ENCODE assay signal across 8 cellular contexts in genomic region chr7:123533929-123534382, GRCh38. TPM values are rescaled to one million over a fixed set of nuclear protein-coding genes. Genes with fewer than 3 reads are reported as not detected.
A peak's percentile ranks its signal among the peaks of the same experiment; 100 is the strongest.
DNase-seq lines count a peak whose midpoint lies in the region; ATAC-seq and TF ChIP-seq lines count a peak whose summit lies in the region.

No MANE protein-coding gene starts in this region.

- peak overlapping the region; percentile 5 for H3K27ac Mint-ChIP-seq in activated CD4-positive, alpha-beta memory T cell treated with anti-CD3 and anti-CD28 coated beads for 36 hours
- H3K27ac Mint-ChIP-seq in stimulated activated memory B cell treated with anti-CD40 and anti-IgM and Interleukin-4, amounts not matched to agents 10 μg/mL and 1 μg/mL and 100 μg/mL, for 72 hours = no peak overlapping the region

- H3K4me3 Mint-ChIP-seq in activated CD4-positive, alpha-beta memory T cell treated with anti-CD3 and anti-CD28 coated beads for 36 hours = peak overlapping the region; percentile 78
- peak overlapping the region; percentile 86 for H3K4me3 Mint-ChIP-seq in stimulated activated memory B cell treated with anti-CD40 and anti-IgM and Interleukin-4, amounts not matched to agents 10 μg/mL and 1 μg/mL and 100 μg/mL, for 72 hours

- H3K4me1 Mint-ChIP-seq in activated CD4-positive, alpha-beta memory T cell treated with anti-CD3 and anti-CD28 coated beads for 36 hours (ENCODE audit: low read depth) = peaks cover 28% of the 10 kb centered on the region
- peaks cover 14% of the 10 kb centered on the region for H3K4me1 Mint-ChIP-seq in stimulated activated memory B cell treated with anti-CD40 and anti-IgM and Interleukin-4, amounts not matched to agents 10 μg/mL and 1 μg/mL and 100 μg/mL, for 72 hours

- H3K27me3 Mint-ChIP-seq in activated CD4-positive, alpha-beta memory T cell treated with anti-CD3 and anti-CD28 coated beads for 36 hours = peaks cover 20% of the 10 kb centered on the region
- peaks cover 15% of the 10 kb centered on the region for H3K27me3 Mint-ChIP-seq in stimulated activated memory B cell treated with anti-CD40 and anti-IgM and Interleukin-4, amounts not matched to agents 10 μg/mL and 1 μg/mL and 100 μg/mL, for 72 hours

- no peak for TF ChIP-seq CTCF in AG04450 (IDR thresholded peaks at IDR 0.05; ENCODE audit: low read depth, low read length)

- no peaks in the 10 kb centered on the region for H3K9me3 Mint-ChIP-seq in activated CD4-positive, alpha-beta memory T cell treated with anti-CD3 and anti-CD28 coated beads for 36 hours
- no peaks in the 10 kb centered on the region for H3K9me3 Mint-ChIP-seq in stimulated activated memory B cell treated with anti-CD40 and anti-IgM and Interleukin-4, amounts not matched to agents 10 μg/mL and 1 μg/mL and 100 μg/mL, for 72 hours

- H3K9me3 ChIP-seq in AG04450 (ENCODE audit: control insufficient read depth, insufficient read depth, low read length) (no peaks in the 10 kb centered on the region), right cardiac atrium (ENCODE audit: control insufficient read depth, low read length) (no peaks in the 10 kb centered on the region)

- no peaks in the 10 kb centered on the region for H3K36me3 Mint-ChIP-seq in activated CD4-positive, alpha-beta memory T cell treated with anti-CD3 and anti-CD28 coated beads for 36 hours
- no peaks in the 10 kb centered on the region for H3K36me3 Mint-ChIP-seq in stimulated activated memory B cell treated with anti-CD40 and anti-IgM and Interleukin-4, amounts not matched to agents 10 μg/mL and 1 μg/mL and 100 μg/mL, for 72 hours

- H3K4me1 ChIP-seq in right cardiac atrium (ENCODE audit: control insufficient read depth, insufficient read depth, low read length) = no peaks in the 10 kb centered on the region

- intact Hi-C loops in activated CD4-positive, alpha-beta memory T cell treated with anti-CD3 and anti-CD28 coated beads for 36 hours (cut with micrococcal nuclease) = loop anchor here (1.0 kb wide), 2 partner anchors 23 to 215 kb away; partner anchors contain the start of genes NDUFA5 and WASL
- intact Hi-C loops in right cardiac atrium (cut with DNase I) = no loop called here

- no peaks in the 10 kb centered on the region for H3K27me3 ChIP-seq in AG04450 (ENCODE audit: control insufficient read depth, insufficient read depth, low read length)
- H3K27me3 ChIP-seq in right cardiac atrium (ENCODE audit: control insufficient read depth, insufficient read depth) = no peaks in the 10 kb centered on the region

- WGBS in right cardiac atrium = 4% methylated on average over 9 of the region's 9 CpGs

- POLR2A ChIA-PET in AG04450 (lab: Yijun Ruan, JAX) = interaction anchor here (0.5 to 1.4 kb wide), 2 partner anchors 24 to 113 kb away, joined by 4 read pairs; partner anchors contain the start of gene NDUFA5
- POLR2A ChIA-PET in activated CD4-positive, alpha-beta memory T cell treated with anti-CD3 and anti-CD28 coated beads for 36 hours (lab: Charles Lee) = interaction anchor here (0.7 kb wide), 2 partner anchors 24 to 215 kb away, joined by 3 to 4 read pairs; partner anchors contain the start of genes NDUFA5 and WASL

- CTCF ChIA-PET in AG04450 (lab: Charles Lee) = interaction anchor here (3.0 kb wide), 1 partner anchor 40 kb away, joined by 49 read pairs; no protein-coding TSS in a partner anchor
- CTCF ChIA-PET in activated CD4-positive, alpha-beta memory T cell treated with anti-CD3 and anti-CD28 coated beads for 36 hours (lab: Charles Lee) = interaction anchor here (1.4 kb wide), 1 partner anchor 24 kb away, joined by 3 read pairs; the partner anchor contains the start of gene NDUFA5

- H3K4me3 ChIP-seq in AG04450 (ENCODE audit: low read depth, low read length) (peak overlapping the region; percentile 79), right cardiac atrium (ENCODE audit: low read length) (peak overlapping the region; percentile 52)

- no peak for DNase-seq in AG04450 (ENCODE audit: low read depth, low spot score)
- DNase-seq in activated CD4-positive, alpha-beta memory T cell treated with anti-CD3 and anti-CD28 coated beads for 36 hours = no peak
- DNase-seq in right cardiac atrium = no peak
- no peak for DNase-seq in 8988T
- DNase-seq in H4 (ENCODE audit: low spot score) = no peak

- H3K27ac ChIP-seq in AG04450 (ENCODE audit: low read depth, low read length) = no peak overlapping the region
- peak overlapping the region; percentile 11 for H3K27ac ChIP-seq in right cardiac atrium (ENCODE audit: low read length)

- ATAC-seq in GM18909 (IDR thresholded peaks at IDR 0.05; ENCODE audit: poor library complexity, unreplicated experiment) (peak; percentile 17), HG03135 (IDR thresholded peaks at IDR 0.05; ENCODE audit: unreplicated experiment) (peak; percentile 26), right cardiac atrium (no peak)
- ATAC-seq in stimulated activated memory B cell treated with anti-CD40 and anti-IgM and Interleukin-4, amounts not matched to agents 10 μg/mL and 1 μg/mL and 100 μg/mL, for 72 hours = no peak

RNA-seq across cellular contexts. Expression of gene IQUB, which starts 0.4 kb away (rescaled TPM):
- polyA plus RNA-seq in AG04450 (2011; rRNA removed) (0.06 and 0.15 TPM in 2 replicates), right cardiac atrium (0.07 TPM)
- 0.05 and 0.17 TPM in 2 replicates for polyA minus RNA-seq in AG04450 (2011; rRNA and poly(A)+ RNA removed)
- total RNA-seq in activated CD4-positive, alpha-beta memory T cell treated with anti-CD3 and anti-CD28 coated beads for 36 hours = under 1 TPM in 1 of 2 experiments, not detected in 1; 0.10 TPM
- under 1 TPM; 0.41 to 0.79 (median 0.62) TPM for total RNA-seq in right cardiac atrium
- 0.08 TPM in 1 of 2 replicates, not detected in the other for total RNA-seq in H4 (2014; rRNA removed; shearing (Covaris generic))

RNA-seq across cellular contexts. Expression of gene NDUFA5, which starts 23.7 kb away (rescaled TPM):
- polyA plus RNA-seq in AG04450 (2011; rRNA removed) (21.0 and 39.8 TPM in 2 replicates), right cardiac atrium (375 TPM)
- 8.0 and 18.8 TPM in 2 replicates for polyA minus RNA-seq in AG04450 (2011; rRNA and poly(A)+ RNA removed)
- total RNA-seq in activated CD4-positive, alpha-beta memory T cell treated with anti-CD3 and anti-CD28 coated beads for 36 hours = 10 to 100 TPM; 57.8 to 61.0 TPM
- 100 to 1,000 TPM; 270 to 342 (median 313) TPM for total RNA-seq in right cardiac atrium
- total RNA-seq in H4 (2014; rRNA removed; shearing (Covaris generic)) = 78.9 and 108 TPM in 2 replicates

Comparison
In these comparisons a context has a peak if more than half of its experiments do, and no peak if none do; other contexts are left out.
1. ATAC-seq: peak in GM18909 (single experiment) and HG03135 (single experiment); none in right cardiac atrium (0 of 2) and stimulated activated memory B cell treated with anti-CD40 and anti-IgM and Interleukin-4, amounts not matched to agents 10 μg/mL and 1 μg/mL and 100 μg/mL, for 72 hours (single experiment).